ENCODE assay signal across 13 cellular contexts in the genomic region with DNA sequence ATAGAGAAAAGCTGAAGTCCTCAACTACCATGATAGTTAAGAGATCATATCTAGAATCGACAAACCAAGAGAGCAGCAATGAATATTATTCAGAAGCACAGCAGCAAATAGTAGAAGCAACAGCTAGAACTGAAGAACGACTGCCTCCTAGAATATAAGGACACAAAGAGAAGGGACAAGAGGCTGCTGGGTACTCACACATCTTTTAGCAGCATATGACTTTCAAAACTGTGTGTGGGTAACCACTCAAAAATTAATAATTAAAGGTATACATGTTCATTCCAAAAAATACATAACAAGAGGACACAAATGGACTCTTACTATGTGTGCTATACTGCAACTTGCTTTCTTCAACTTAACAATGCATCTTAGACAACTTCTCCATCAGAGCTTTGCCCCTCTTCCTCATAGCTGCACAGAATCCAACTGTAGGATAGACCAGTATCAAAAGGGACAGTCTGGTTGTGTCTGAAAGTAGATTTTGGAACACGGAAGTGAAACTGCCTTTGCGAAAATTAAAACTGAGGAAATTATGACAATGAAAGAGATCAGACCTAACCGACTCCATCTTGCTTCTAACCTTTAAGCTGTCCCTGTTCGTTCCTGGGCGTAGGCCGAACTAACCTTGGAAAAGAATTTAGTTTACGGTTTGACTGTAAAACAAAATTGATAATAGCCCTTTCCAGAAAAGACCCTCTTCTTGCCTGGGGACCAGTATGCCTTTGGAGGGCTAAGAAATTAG.
DNase-seq lines count a peak whose midpoint lies in the region; ATAC-seq and TF ChIP-seq lines count a peak whose summit lies in the region.
"Had no signal": no experiment of that assay in that cellular context is flagged by ENCODE, and none has a peak within 500 bp of the region (broad histone marks: within the 10 kb centered on the region; RNA-seq: fewer than 3 reads in every experiment).

No MANE protein-coding gene starts in this region.

- no peaks in the 10 kb centered on the region for H3K27me3 ChIP-seq in OCI-LY3 (ENCODE audit: low read depth, low read length)
- no peaks in the 10 kb centered on the region for H3K27me3 ChIP-seq in SJCRH30
- H3K27me3 ChIP-seq: thyroid gland had no signal

- H4K20me1 ChIP-seq in OCI-LY3 (ENCODE audit: insufficient read depth, low read length), result no peaks in the 10 kb centered on the region

- intact Hi-C loops in activated CD4-positive, alpha-beta T cell treated with anti-CD3 and anti-CD28 coated beads, Interleukin-2, amount 10 ng/mL, durations not matched to agents 24 days and 14 days (cut with micrococcal nuclease), result no loop called here
- intact Hi-C loops in natural killer cell (cut with micrococcal nuclease), result no loop called here

- peaks cover 32% of the 10 kb centered on the region for H3K4me1 Mint-ChIP-seq in activated CD4-positive, alpha-beta T cell treated with anti-CD3 and anti-CD28 coated beads, Interleukin-2, amount 10 ng/mL, durations not matched to agents 24 days and 14 days
- peaks cover 60 to 62% of the 10 kb centered on the region in 2 donors for H3K4me1 Mint-ChIP-seq in natural killer cell

- no peak overlapping the region for H3K4me3 ChIP-seq in OCI-LY3 (ENCODE audit: low read length)
- H3K4me3 ChIP-seq in SJCRH30, result no peak overlapping the region
- H3K4me3 ChIP-seq: thyroid gland had no signal

- H3K27me3 Mint-ChIP-seq in activated CD4-positive, alpha-beta T cell treated with anti-CD3 and anti-CD28 coated beads, Interleukin-2, amount 10 ng/mL, durations not matched to agents 24 days and 14 days, result no peaks in the 10 kb centered on the region
- no peaks in the 10 kb centered on the region for H3K27me3 Mint-ChIP-seq in natural killer cell (ENCODE audit: low read depth in 2 of 2)

- H3K36me3 Mint-ChIP-seq in activated CD4-positive, alpha-beta T cell treated with anti-CD3 and anti-CD28 coated beads, Interleukin-2, amount 10 ng/mL, durations not matched to agents 24 days and 14 days (ENCODE audit: low read depth), result peaks cover 4% of the 10 kb centered on the region
- no peaks in the 10 kb centered on the region for H3K36me3 Mint-ChIP-seq in natural killer cell

- peak overlapping the region; percentile 16; the same call in 1 of the 2 replicates for H3K27ac ChIP-seq in OCI-LY3 (ENCODE audit: low read length)
- no peak overlapping the region for H3K27ac ChIP-seq in SJCRH30
- H3K27ac ChIP-seq: thyroid gland had no signal

- DNase-seq in activated CD4-positive, alpha-beta T cell treated with anti-CD3 and anti-CD28 coated beads, Interleukin-2, amount 10 ng/mL, durations not matched to agents 24 days and 14 days, result no peak
- DNase-seq in activated CD4-positive, alpha-beta T cell treated with anti-CD3 and anti-CD28 coated beads, Interleukin-2, amount 50 U/mL, for 4 hours, result no peak
- no peak for DNase-seq in natural killer cell
- no peak for DNase-seq in SJCRH30
- DNase-seq: erythroblast, occipital lobe, small intestine had no signal

- H3K4me1 ChIP-seq in OCI-LY3 (ENCODE audit: low read length) (peaks cover 55% of the 10 kb centered on the region), SJCRH30 (peaks cover 26% of the 10 kb centered on the region)
- H3K4me1 ChIP-seq: thyroid gland had no signal

- peak overlapping the region; percentile 37 for H3K4me2 ChIP-seq in OCI-LY3 (ENCODE audit: low read length)

- peaks cover 35% of the 10 kb centered on the region for H3K79me2 ChIP-seq in OCI-LY3 (ENCODE audit: low read length)

- H3K36me3 ChIP-seq in OCI-LY3 (replicated peaks; ENCODE audit: low read depth, low read length) (no peaks in the 10 kb centered on the region), SJCRH30 (no peaks in the 10 kb centered on the region)
- H3K36me3 ChIP-seq: thyroid gland had no signal

- peak overlapping the region; percentile 53 for H3K27ac Mint-ChIP-seq in activated CD4-positive, alpha-beta T cell treated with anti-CD3 and anti-CD28 coated beads, Interleukin-2, amount 10 ng/mL, durations not matched to agents 24 days and 14 days
- peak overlapping the region; percentile 78 for H3K27ac Mint-ChIP-seq in natural killer cell

- no peak overlapping the region for H3K4me3 Mint-ChIP-seq in activated CD4-positive, alpha-beta T cell treated with anti-CD3 and anti-CD28 coated beads, Interleukin-2, amount 10 ng/mL, durations not matched to agents 24 days and 14 days
- H3K4me3 Mint-ChIP-seq in natural killer cell, result no peak overlapping the region

- H3K9me3 Mint-ChIP-seq in activated CD4-positive, alpha-beta T cell treated with anti-CD3 and anti-CD28 coated beads, Interleukin-2, amount 10 ng/mL, durations not matched to agents 24 days and 14 days, result no peaks in the 10 kb centered on the region
- H3K9me3 Mint-ChIP-seq in natural killer cell, result no peaks in the 10 kb centered on the region

- H3K9ac ChIP-seq in OCI-LY3 (ENCODE audit: low read length), result 0 out of 2 replicates have a peak overlapping the region, but pooled peaks have one; percentile 17

- no peaks in the 10 kb centered on the region for H3K9me3 ChIP-seq in OCI-LY3 (ENCODE audit: insufficient read depth, low read length)
- no peaks in the 10 kb centered on the region for H3K9me3 ChIP-seq in SJCRH30 (replicated peaks)
- H3K9me3 ChIP-seq: thyroid gland had no signal

- ATAC-seq in HG02798 (IDR thresholded peaks at IDR 0.05; ENCODE audit: poor library complexity, unreplicated experiment), result peak; percentile 64
- no peak for ATAC-seq in natural killer cell
- no peak for ATAC-seq in GM18868 (IDR thresholded peaks at IDR 0.05; ENCODE audit: unreplicated experiment)
- no peak for ATAC-seq in HG03196 (IDR thresholded peaks at IDR 0.05; ENCODE audit: unreplicated experiment)
- ATAC-seq: Panc1 had no signal

- no peak overlapping the region for H2AFZ ChIP-seq in OCI-LY3 (ENCODE audit: low read depth, low read length)

- TF ChIP-seq CTCF in OCI-LY3 (IDR thresholded peaks at IDR 0.05; ENCODE audit: low read depth, low read length) (no peak), natural killer cell (IDR thresholded peaks at IDR 0.05) (no peak)
